ENCODE assay signal across 26 cellular contexts in the genomic region with DNA sequence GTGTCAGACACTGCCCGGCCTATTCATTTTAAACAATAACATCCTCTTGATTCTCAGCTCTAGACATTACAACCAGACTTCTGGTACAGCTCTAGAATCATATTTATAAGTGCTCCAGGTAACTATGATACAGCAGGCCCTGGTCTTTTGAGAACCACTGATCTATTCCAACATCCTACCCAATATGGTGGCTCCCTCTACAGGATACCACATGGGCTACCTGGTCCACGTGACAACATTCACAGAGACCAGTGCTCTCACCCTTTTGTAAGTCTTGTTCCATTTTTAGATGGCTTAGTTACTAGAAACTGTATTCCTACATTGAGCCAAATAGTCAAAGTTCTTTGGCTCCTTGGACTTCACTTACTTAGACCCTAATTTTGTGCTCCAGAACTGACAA.
DNase-seq lines count a peak whose midpoint lies in the region; ATAC-seq and TF ChIP-seq lines count a peak whose summit lies in the region.
"Had no signal": no experiment of that assay in that cellular context is flagged by ENCODE, and none has a peak within 500 bp of the region (broad histone marks: within the 10 kb centered on the region; RNA-seq: fewer than 3 reads in every experiment).

No MANE protein-coding gene starts in this region.

- H3K9ac ChIP-seq in SK-N-SH (no peak overlapping the region), endodermal cell (ENCODE audit: extremely low read depth, low read length, poor library complexity, severe bottlenecking) (no peak overlapping the region)

- intact Hi-C loops in OCI-LY7 (cut with micrococcal nuclease; ENCODE audit: unreplicated experiment) = no loop called here

- H3K4me3 Mint-ChIP-seq in endodermal cell (peak overlapping the region; percentile 39), progenitor cell of endocrine pancreas (ENCODE audit: low read depth) (no peak overlapping the region)
- H3K4me3 Mint-ChIP-seq: stimulated activated naive CD8-positive, alpha-beta T cell treated with anti-CD3 and anti-CD28 coated beads, Interleukin-15, Interleukin-2, amounts not matched to agents 100 ng/mL and 50 ng/mL, for 24 hours had no signal

- no TSS peak for BruUV-seq in OCI-LY7 (replicated peaks; lab: Mats Ljungman, UMichigan)

- H4K20me1 ChIP-seq in SK-N-SH (ENCODE audit: insufficient read depth) (no peaks in the 10 kb centered on the region; the same call in 1 of the 2 replicates), OCI-LY7 (ENCODE audit: insufficient read depth, low read length) (no peaks in the 10 kb centered on the region)

- H3K9me3 ChIP-seq in SK-N-SH = no peaks in the 10 kb centered on the region
- H3K9me3 ChIP-seq in OCI-LY7 (ENCODE audit: low read length) = no peaks in the 10 kb centered on the region
- H3K9me3 ChIP-seq in endodermal cell (ENCODE audit: control insufficient read depth, low read length) = no peaks in the 10 kb centered on the region
- H3K9me3 ChIP-seq: BE2C, heart right ventricle, neutrophil, upper lobe of right lung had no signal

- H3K9me2 ChIP-seq in SK-N-SH (no peaks in the 10 kb centered on the region), OCI-LY7 (ENCODE audit: insufficient read depth, low read length) (no peaks in the 10 kb centered on the region)

- CTCF ChIA-PET in SK-N-SH (lab: Yijun Ruan, JAX) (no interaction called here), OCI-LY7 (lab: Charles Lee; ENCODE audit: unreplicated experiment) (no interaction called here)

- peaks cover 57% of the 10 kb centered on the region for H3F3A ChIP-seq in SK-N-SH (replicated peaks; ENCODE audit: insufficient read depth)

- no peak overlapping the region for H3K4me3 ChIP-seq in SK-N-SH (ENCODE audit: low read depth in 2 of 2, low read length in 1 of 2)
- H3K4me3 ChIP-seq in OCI-LY7 (ENCODE audit: low read depth, low read length, poor library complexity, severe bottlenecking) = no peak overlapping the region
- H3K4me3 ChIP-seq in endodermal cell (ENCODE audit: low read length) = no peak overlapping the region
- H3K4me3 ChIP-seq: heart right ventricle, upper lobe of right lung had no signal

- no peak for ATAC-seq in SK-N-SH treated with all-trans-retinoic acid at 6 μM for 48 hours
- ATAC-seq: heart right ventricle, upper lobe of right lung had no signal

- H3K27me3 Mint-ChIP-seq in endodermal cell (ENCODE audit: insufficient read depth) = no peaks in the 10 kb centered on the region
- H3K27me3 Mint-ChIP-seq in progenitor cell of endocrine pancreas = no peaks in the 10 kb centered on the region

- H2AFZ ChIP-seq in SK-N-SH (ENCODE audit: low read depth) (no peak overlapping the region), OCI-LY7 (ENCODE audit: low read length) (no peak overlapping the region)

- DNase-seq in SK-N-SH (no peak), OCI-LY7 (ENCODE audit: low spot score) (no peak), endodermal cell (no peak), progenitor cell of endocrine pancreas (ENCODE audit: low spot score, unreplicated experiment) (no peak), NCI-H345 (lab: John Stamatoyannopoulos, UW) (no peak), NCI-H1105 (lab: John Stamatoyannopoulos, UW) (no peak)
- DNase-seq in activated CD8-positive, alpha-beta memory T cell treated with anti-CD3 and anti-CD28 coated beads, Interleukin-2, amount 50 U/mL, for 4 hours = no peak
- DNase-seq: 8988T; activated CD4-positive, alpha-beta T cell treated with anti-CD3 and anti-CD28 coated beads for 48 hours; activated effector memory CD4-positive, alpha-beta T cell treated with anti-CD3 and anti-CD28 coated beads, Interleukin-2, amount 50 U/mL, for 16 hours; BE2C; brain microvascular endothelial cell; COR-L47; cortex of kidney; EL; heart right ventricle; NCI-H1105 treated with DMSO at 0.1 percent for 48 hours; NCI-H2081; NCI-H446; NK-92 treated with Interleukin-12 subunit alpha and Interleukin-12 subunit beta, amount 100 ng/mL, for 24 hours; stimulated activated CD4-positive, alpha-beta T cell treated with anti-CD3 and anti-CD28 coated beads, Interleukin-4, amount 100 ng/mL, for 1 hour; SW 1271; upper lobe of right lung had no signal

- TF ChIP-seq CTCF in SK-N-SH (IDR thresholded peaks at IDR 0.05) (peak; percentile 18; the same call in 1 of the 2 replicates), OCI-LY7 (conservative IDR thresholded peaks at IDR 0.05; ENCODE audit: low read length) (0 out of 2 replicates have a peak, but pooled peaks have one; percentile 12), endodermal cell (conservative IDR thresholded peaks at IDR 0.05) (peak; percentile 46), progenitor cell of endocrine pancreas (IDR thresholded peaks at IDR 0.05; ENCODE audit: unreplicated experiment) (no peak)

- H3K36me3 ChIP-seq in SK-N-SH (replicated peaks in 1 of 2; ENCODE audit: control insufficient read depth in 1 of 2, insufficient read depth in 2 of 2, low read length in 1 of 2) (peaks cover 0 to 22% of the 10 kb centered on the region in 2 experiments), OCI-LY7 (ENCODE audit: insufficient read depth, low read length) (no peaks in the 10 kb centered on the region), endodermal cell (ENCODE audit: control insufficient read depth, insufficient read depth, low read length) (peaks cover 26% of the 10 kb centered on the region)
- H3K36me3 ChIP-seq: BE2C, brain microvascular endothelial cell, neutrophil, upper lobe of right lung had no signal

- H3K27me3 ChIP-seq in SK-N-SH (ENCODE audit: insufficient read depth) (no peaks in the 10 kb centered on the region), endodermal cell (ENCODE audit: control insufficient read depth, insufficient read depth, low read length, poor library complexity, severe bottlenecking) (no peaks in the 10 kb centered on the region)
- H3K27me3 ChIP-seq: brain microvascular endothelial cell, heart right ventricle, neutrophil, upper lobe of right lung had no signal

- TF ChIP-seq RAD21 in SK-N-SH (IDR thresholded peaks at IDR 0.05; ENCODE audit: low read length) = no peak

- H3K4me1 ChIP-seq in SK-N-SH (ENCODE audit: control insufficient read depth in 1 of 2, insufficient read depth in 2 of 2, low read depth in 1 of 2, low read length in 1 of 2) (peaks cover 26 to 69% of the 10 kb centered on the region in 2 experiments), OCI-LY7 (ENCODE audit: insufficient read depth, low read length, poor library complexity, severe bottlenecking) (no peaks in the 10 kb centered on the region), endodermal cell (ENCODE audit: control insufficient read depth, insufficient read depth, low read length) (peaks cover 22% of the 10 kb centered on the region)
- H3K4me1 ChIP-seq: BE2C, upper lobe of right lung had no signal

- POLR2A ChIA-PET in SK-N-SH (lab: Yijun Ruan, JAX) (no interaction called here), OCI-LY7 (lab: Charles Lee) (no interaction called here)

- H3K4me1 Mint-ChIP-seq in endodermal cell = peaks cover 68% of the 10 kb centered on the region
- peaks cover 34% of the 10 kb centered on the region for H3K4me1 Mint-ChIP-seq in progenitor cell of endocrine pancreas (ENCODE audit: low read depth)

- H3K79me2 ChIP-seq in SK-N-SH (ENCODE audit: insufficient read depth) (peaks cover 72% of the 10 kb centered on the region), OCI-LY7 (ENCODE audit: insufficient read depth, low read depth, low read length) (no peaks in the 10 kb centered on the region)

- H3K4me2 ChIP-seq in SK-N-SH (no peak overlapping the region), OCI-LY7 (ENCODE audit: low read length) (no peak overlapping the region)

- TF ChIP-seq EP300 in SK-N-SH (IDR thresholded peaks at IDR 0.05; ENCODE audit: borderline replicate concordance in 1 of 2, low read depth in 1 of 2, low read length in 1 of 2) = no peak

- H3K27ac Mint-ChIP-seq in endodermal cell (peak overlapping the region; percentile 97), progenitor cell of endocrine pancreas (peak overlapping the region; percentile 99)

- H3K36me3 Mint-ChIP-seq in endodermal cell (ENCODE audit: low read depth) (peaks cover 23% of the 10 kb centered on the region), progenitor cell of endocrine pancreas (ENCODE audit: insufficient read depth) (peaks cover 7% of the 10 kb centered on the region)

- H3K9me3 Mint-ChIP-seq in endodermal cell = no peaks in the 10 kb centered on the region
- no peaks in the 10 kb centered on the region for H3K9me3 Mint-ChIP-seq in progenitor cell of endocrine pancreas (ENCODE audit: low read depth)
- H3K9me3 Mint-ChIP-seq: stimulated activated naive CD8-positive, alpha-beta T cell treated with anti-CD3 and anti-CD28 coated beads, Interleukin-15, Interleukin-2, amounts not matched to agents 100 ng/mL and 50 ng/mL, for 24 hours had no signal

- 96% methylated on average over 2 of the region's 2 CpGs for WGBS in SK-N-SH (ENCODE audit: low lambda C conversion rate)
- WGBS in endodermal cell (ENCODE audit: insufficient coverage in 1 of 2, insufficient read length in 1 of 2), 2 experiments = 91 to 93% methylated on average over 2 of the region's 2 CpGs

- peak overlapping the region in 1 of 2 experiments; percentile 97; a peak in 2 of 4 replicates for H3K27ac ChIP-seq in SK-N-SH (ENCODE audit: low read depth in 2 of 2, low read length in 1 of 2)
- H3K27ac ChIP-seq in OCI-LY7 (ENCODE audit: low read depth, low read length, poor library complexity, severe bottlenecking) = no peak overlapping the region
- no peak overlapping the region for H3K27ac ChIP-seq in endodermal cell (ENCODE audit: low read depth, low read length)
- H3K27ac ChIP-seq: heart right ventricle, neutrophil, upper lobe of right lung had no signal

TF ChIP-seq in SK-N-SH, 30 proteins besides CTCF, POLR2A, EP300 and RAD21 (continues in another document):
- TF ChIP-seq FOSL2 (IDR thresholded peaks at IDR 0.05; ENCODE audit: borderline replicate concordance, low read depth) = no peak
- TF ChIP-seq, protein P1, sequence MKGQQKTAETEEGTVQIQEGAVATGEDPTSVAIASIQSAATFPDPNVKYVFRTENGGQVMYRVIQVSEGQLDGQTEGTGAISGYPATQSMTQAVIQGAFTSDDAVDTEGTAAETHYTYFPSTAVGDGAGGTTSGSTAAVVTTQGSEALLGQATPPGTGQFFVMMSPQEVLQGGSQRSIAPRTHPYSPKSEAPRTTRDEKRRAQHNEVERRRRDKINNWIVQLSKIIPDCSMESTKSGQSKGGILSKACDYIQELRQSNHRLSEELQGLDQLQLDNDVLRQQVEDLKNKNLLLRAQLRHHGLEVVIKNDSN (IDR thresholded peaks at IDR 0.05; ENCODE audit: borderline replicate concordance, low read depth) = no peak
- TF ChIP-seq TCF12 (IDR thresholded peaks at IDR 0.05) = no peak

TF ChIP-seq in SK-N-SH treated with all-trans-retinoic acid at 6 μM for 48 hours, 23 proteins besides CTCF, POLR2A, EP300 and RAD21 (continues in another document):
- TF ChIP-seq, protein P2, sequence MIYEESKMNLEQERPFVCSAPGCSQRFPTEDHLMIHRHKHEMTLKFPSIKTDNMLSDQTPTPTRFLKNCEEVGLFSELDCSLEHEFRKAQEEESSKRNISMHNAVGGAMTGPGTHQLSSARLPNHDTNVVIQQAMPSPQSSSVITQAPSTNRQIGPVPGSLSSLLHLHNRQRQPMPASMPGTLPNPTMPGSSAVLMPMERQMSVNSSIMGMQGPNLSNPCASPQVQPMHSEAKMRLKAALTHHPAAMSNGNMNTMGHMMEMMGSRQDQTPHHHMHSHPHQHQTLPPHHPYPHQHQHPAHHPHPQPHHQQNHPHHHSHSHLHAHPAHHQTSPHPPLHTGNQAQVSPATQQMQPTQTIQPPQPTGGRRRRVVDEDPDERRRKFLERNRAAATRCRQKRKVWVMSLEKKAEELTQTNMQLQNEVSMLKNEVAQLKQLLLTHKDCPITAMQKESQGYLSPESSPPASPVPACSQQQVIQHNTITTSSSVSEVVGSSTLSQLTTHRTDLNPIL (CRISPR knock-in tag; IDR thresholded peaks at IDR 0.05; ENCODE audit: low read depth) = no peak
